1 cellular context compared by ENCODE assay signal in the genomic region with DNA sequence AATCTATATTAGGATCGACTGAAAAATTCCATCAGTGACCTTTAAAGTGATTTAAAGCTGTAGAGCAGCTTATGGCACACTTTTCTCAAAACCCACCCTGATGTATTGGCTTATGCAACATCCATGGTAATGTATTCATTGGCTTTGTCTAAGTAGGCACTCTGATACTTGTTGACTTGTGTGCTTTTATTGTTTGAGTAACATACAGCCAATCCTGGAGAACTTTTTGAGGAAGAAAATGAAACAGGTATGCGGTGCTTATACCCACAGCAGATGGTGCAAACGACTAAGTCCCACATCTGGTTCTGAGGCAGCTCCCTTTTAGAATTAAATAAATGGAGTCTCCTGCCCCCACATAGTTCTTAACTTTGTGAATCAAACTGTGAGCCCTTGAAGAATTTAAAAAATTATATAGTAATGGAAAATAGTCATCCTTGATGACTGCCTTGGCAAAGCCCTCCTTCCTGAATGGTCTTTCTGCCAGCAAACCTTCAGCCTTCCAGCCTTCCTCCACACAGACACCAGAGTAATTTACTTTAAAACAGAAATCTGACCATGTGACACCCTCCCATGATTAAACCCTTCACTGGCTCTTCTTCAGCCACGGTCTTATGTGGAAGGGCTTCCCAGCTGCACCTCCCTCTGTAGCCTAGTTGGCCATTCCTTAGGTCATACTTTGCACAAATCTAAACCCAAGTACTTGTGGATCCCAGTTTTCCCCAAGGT.
TF ChIP-seq lines count a peak whose summit lies in the region.

No MANE protein-coding gene starts in this region.

TF ChIP-seq in IMR-90, 13 proteins besides CTCF, POLR2A, EP300 and RAD21 (continued from another document):
- TF ChIP-seq, protein P1, sequence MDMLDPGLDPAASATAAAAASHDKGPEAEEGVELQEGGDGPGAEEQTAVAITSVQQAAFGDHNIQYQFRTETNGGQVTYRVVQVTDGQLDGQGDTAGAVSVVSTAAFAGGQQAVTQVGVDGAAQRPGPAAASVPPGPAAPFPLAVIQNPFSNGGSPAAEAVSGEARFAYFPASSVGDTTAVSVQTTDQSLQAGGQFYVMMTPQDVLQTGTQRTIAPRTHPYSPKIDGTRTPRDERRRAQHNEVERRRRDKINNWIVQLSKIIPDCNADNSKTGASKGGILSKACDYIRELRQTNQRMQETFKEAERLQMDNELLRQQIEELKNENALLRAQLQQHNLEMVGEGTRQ (IDR thresholded peaks at IDR 0.05; ENCODE audit: low read depth, low read length) = peak; percentile 53
